In the genomic region with DNA sequence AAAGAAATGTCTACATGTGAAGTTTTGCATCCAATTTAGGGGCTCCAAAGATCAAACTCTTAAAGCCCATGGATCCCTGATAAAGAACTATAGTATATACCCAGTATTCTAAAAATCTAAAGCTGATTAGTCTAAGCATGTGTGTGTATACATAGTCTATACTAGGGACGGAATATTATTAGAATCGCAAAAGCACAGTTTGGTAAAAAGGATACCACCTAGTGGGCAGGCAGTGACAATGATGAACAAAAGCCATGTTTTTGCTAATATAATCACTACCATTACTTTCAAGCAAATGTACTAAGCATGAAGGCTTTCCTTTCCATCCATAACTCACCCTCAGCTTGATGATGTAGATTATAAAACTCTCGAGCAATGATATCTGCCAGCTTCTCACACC, we compare ENCODE assay signal across 14 cellular contexts. TPM values are rescaled to one million over a fixed set of nuclear protein-coding genes. Genes with fewer than 3 reads are reported as not detected.
DNase-seq lines count a peak whose midpoint lies in the region; ATAC-seq, FAIRE-seq and TF ChIP-seq lines count a peak whose summit lies in the region.
"Had no signal": no experiment of that assay in that cellular context is flagged by ENCODE, and none has a peak within 500 bp of the region (broad histone marks: within the 10 kb centered on the region; RNA-seq: fewer than 3 reads in every experiment).

No MANE protein-coding gene starts in this region.

- peak; percentile 18 for DNase-seq in ACHN
- no peak for DNase-seq in GM12891 (ENCODE audit: insufficient read length, low spot score)
- peak in 1 of 2 donors; percentile 50 for DNase-seq in foreskin fibroblast
- no peak for DNase-seq in NCI-H187 (lab: John Stamatoyannopoulos, UW)
- DNase-seq in NCI-H1436 treated with DMSO at 0.1 percent for 48 hours (lab: John Stamatoyannopoulos, UW): no peak
- DNase-seq in T-cell: no peak
- DNase-seq: activated effector memory CD4-positive, alpha-beta T cell treated with Interleukin-2 at 50 U/mL for 16 hours; Calu3; natural killer cell; NCI-H1930 had no signal

- H3K27me3 Mint-ChIP-seq in T-cell: no peaks in the 10 kb centered on the region

- no peak for TF ChIP-seq POLR2A in GM12891 (IDR thresholded peaks at IDR 0.05; ENCODE audit: low read depth, low read length)

- peak; percentile 66 for FAIRE-seq in GM12891 (lab: Jason Lieb, UNC)

- H3K27ac ChIP-seq in VCaP: no peak overlapping the region
- H3K27ac ChIP-seq: gastroesophageal sphincter had no signal

- TF ChIP-seq CTCF in VCaP (conservative IDR thresholded peaks at IDR 0.05) (peak; percentile 72), foreskin fibroblast (IDR thresholded peaks at IDR 0.05; ENCODE audit: low read depth, low read length) (peak; percentile 50)

- no peaks in the 10 kb centered on the region for H3K4me1 Mint-ChIP-seq in T-cell
- H3K4me1 Mint-ChIP-seq: natural killer cell had no signal

- POLR2A ChIA-PET in T-cell (lab: Charles Lee): interaction anchor here in 1 of 2 donors (0.5 kb wide), 1 partner anchor 42 kb away, joined by 3 read pairs; no protein-coding TSS in a partner anchor

- H3K27ac Mint-ChIP-seq in T-cell: no peak overlapping the region
- H3K27ac Mint-ChIP-seq: natural killer cell had no signal

- no peaks in the 10 kb centered on the region for H3K9me3 Mint-ChIP-seq in T-cell
- H3K9me3 Mint-ChIP-seq: natural killer cell had no signal

- no peak overlapping the region for H3K4me3 ChIP-seq in foreskin fibroblast (ENCODE audit: low read depth in 1 of 2, low read length in 2 of 2)
- H3K4me3 ChIP-seq: gastroesophageal sphincter had no signal

- no peaks in the 10 kb centered on the region for H3K36me3 Mint-ChIP-seq in T-cell
- H3K36me3 Mint-ChIP-seq: natural killer cell had no signal

- ATAC-seq in HG02798 (IDR thresholded peaks at IDR 0.05; ENCODE audit: poor library complexity, unreplicated experiment) (no peak), T-cell (replicated peaks in 1 of 4) (no peak)
- ATAC-seq: gastroesophageal sphincter, natural killer cell had no signal

- CTCF ChIA-PET in T-cell (lab: Charles Lee): interaction anchor here in 1 of 2 donors (1.0 kb wide), 1 partner anchor 10 kb away, joined by 3 read pairs; no protein-coding TSS in a partner anchor

- no peak overlapping the region for H3K4me3 Mint-ChIP-seq in T-cell
- H3K4me3 Mint-ChIP-seq: natural killer cell had no signal

- in situ Hi-C loops in ACHN (cut with HindIII; ENCODE audit: low pct_ligation_motif_present, low pct_unique_long_range_greater_than_20kb, low sequenced_read_pairs): no loop called here

TF ChIP-seq in GM12891, 5 proteins besides CTCF, POLR2A, EP300 and RAD21:
- TF ChIP-seq POLR2AphosphoS5 (IDR thresholded peaks at IDR 0.05; ENCODE audit: low read depth, low read length) (no peak), SPI1 (IDR thresholded peaks at IDR 0.05; ENCODE audit: low read depth, low read length) (no peak), POU2F2 (IDR thresholded peaks at IDR 0.05; ENCODE audit: low read depth, low read length) (no peak)

RNA-seq across cellular contexts. Expression of a gene that starts 16.5 kb away (rescaled TPM):
- 3.6 TPM for polyA plus RNA-seq in GM12891 (2012; ENCODE audit: low read depth, missing spikeins)
- total RNA-seq in T-cell: 1 to 10 TPM in 1 of 5 donors, under 1 TPM in 4; 0.23 to 1.1 (median 0.47) TPM

RNA-seq across cellular contexts. Expression of a gene that starts 38.4 kb away (rescaled TPM):
- not detected for polyA plus RNA-seq in GM12891 (2012; ENCODE audit: low read depth, missing spikeins)
- not detected for total RNA-seq in T-cell
- total RNA-seq: Calu3; gastroesophageal sphincter; natural killer cell; T-helper 1 cell treated with Interleukin-12 subunit alpha and Interleukin-12 subunit beta and Interleukin-4 antibody, amounts not matched to agents 30 ng/mL and 1 ng/mL, for 36 hours had no signal
